ENCODE assay signal across 2 cellular contexts in genomic region chr7:123604739-123605138, GRCh38.
TF ChIP-seq lines count a peak whose summit lies in the region.

No MANE protein-coding gene starts in this region.

TF ChIP-seq in HepG2, 621 proteins besides CTCF, POLR2A, EP300 and RAD21:
- TF ChIP-seq ZFP36L1 (CRISPR knock-in tag; IDR thresholded peaks at IDR 0.05) = no peak
- TF ChIP-seq ELF4 (CRISPR knock-in tag; IDR thresholded peaks at IDR 0.05; ENCODE audit: borderline replicate concordance) = no peak
- TF ChIP-seq SRSF4 (IDR thresholded peaks at IDR 0.05; ENCODE audit: low read depth, low read length, poor library complexity, severe bottlenecking) = no peak
TF ChIP-seq in HepG2: peak in this region for 0.

TF ChIP-seq in K562, 482 proteins besides CTCF, POLR2A, EP300 and RAD21 (continues in another document):
- TF ChIP-seq NCOA4 (IDR thresholded peaks at IDR 0.05; ENCODE audit: partially characterized antibody) (no peak), TARDBP (IDR thresholded peaks at IDR 0.05) (no peak), ZNF75A (CRISPR knock-in tag; IDR thresholded peaks at IDR 0.05) (no peak), ZBTB11 (CRISPR knock-in tag; IDR thresholded peaks at IDR 0.05) (no peak), ZNF133 (CRISPR knock-in tag; IDR thresholded peaks at IDR 0.05) (no peak), MECOM (CRISPR knock-in tag; IDR thresholded peaks at IDR 0.05) (no peak), RBBP5 (IDR thresholded peaks at IDR 0.05; ENCODE audit: borderline replicate concordance, insufficient read depth, low read length, poor library complexity, severe bottlenecking) (no peak), MYBL2 (IDR thresholded peaks at IDR 0.05; ENCODE audit: low read depth) (peak; percentile 55; the same call in 1 of the 2 replicates), MYBL2 (CRISPR knock-in tag; IDR thresholded peaks at IDR 0.05; ENCODE audit: borderline replicate concordance) (no peak), SREBF2 (CRISPR knock-in tag; IDR thresholded peaks at IDR 0.05) (no peak), HMBOX1 (IDR thresholded peaks at IDR 0.05) (peak; percentile 19; the same call in 1 of the 2 replicates), ZNF146 (CRISPR knock-in tag; IDR thresholded peaks at IDR 0.05; ENCODE audit: unreplicated experiment) (no peak), KLF10 (CRISPR knock-in tag; IDR thresholded peaks at IDR 0.05) (no peak), E2F5 (CRISPR knock-in tag; IDR thresholded peaks at IDR 0.05) (no peak), DACH1 (IDR thresholded peaks at IDR 0.05; ENCODE audit: partially characterized antibody) (no peak), MAZ (CRISPR knock-in tag; conservative IDR thresholded peaks at IDR 0.05 in 1 of 2, IDR thresholded peaks at IDR 0.05 in 1 of 2) (0 out of 4 replicates have a peak, but pooled peaks of 1 of the 2 experiments have one; percentile 13), ZNF740 (CRISPR knock-in tag; IDR thresholded peaks at IDR 0.05) (no peak), ZNF740 (tag; IDR thresholded peaks at IDR 0.05) (no peak), GTF2B (IDR thresholded peaks at IDR 0.05; ENCODE audit: extremely low read depth, insufficient read length) (no peak), RERE (CRISPR knock-in tag; IDR thresholded peaks at IDR 0.05; ENCODE audit: borderline replicate concordance) (no peak), ZFX (CRISPR knock-in tag; IDR thresholded peaks at IDR 0.05) (no peak), E4F1 (CRISPR knock-in tag; IDR thresholded peaks at IDR 0.05; ENCODE audit: borderline replicate concordance) (no peak), BCOR (IDR thresholded peaks at IDR 0.05) (no peak), KAT8 (IDR thresholded peaks at IDR 0.05; ENCODE audit: low read depth) (no peak), PPARD (CRISPR knock-in tag; IDR thresholded peaks at IDR 0.05) (no peak), SMARCB1 (IDR thresholded peaks at IDR 0.05; ENCODE audit: insufficient read length, low read depth) (no peak), RB1 (IDR thresholded peaks at IDR 0.05; ENCODE audit: low read depth) (no peak), KLF1 (tag; IDR thresholded peaks at IDR 0.05) (no peak), FOXJ2 (tag; IDR thresholded peaks at IDR 0.05) (no peak), ZNF589 (CRISPR knock-in tag; IDR thresholded peaks at IDR 0.05; ENCODE audit: low read depth) (no peak), ZBTB40 (IDR thresholded peaks at IDR 0.05) (no peak), ZBTB40 (CRISPR knock-in tag; IDR thresholded peaks at IDR 0.05) (no peak)
